In the genomic region with DNA sequence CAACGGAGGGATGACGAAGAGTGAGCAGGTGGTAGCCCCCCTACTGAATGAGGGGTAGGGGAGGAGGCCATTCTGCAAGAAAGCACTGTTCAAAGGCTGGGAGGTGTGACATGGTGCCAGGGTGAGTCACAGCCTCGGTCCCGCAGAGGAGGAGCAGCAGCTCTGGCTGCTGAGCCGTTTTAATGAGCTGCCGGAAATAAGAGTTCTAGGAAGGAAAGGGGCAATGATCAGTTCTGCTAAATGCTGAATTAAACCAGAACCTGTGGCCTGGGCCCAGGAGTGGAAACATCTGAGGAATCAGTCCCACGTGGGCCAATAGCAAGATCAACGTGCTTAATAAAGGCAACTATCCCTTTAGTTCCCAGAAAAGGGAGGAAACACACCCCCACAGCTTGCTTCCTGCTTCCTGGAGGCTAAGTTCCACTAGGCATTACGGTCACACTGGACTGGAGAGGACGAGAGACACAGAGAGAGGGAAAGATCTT, we compare ENCODE assay signal across 10 cellular contexts. TPM values are rescaled to one million over a fixed set of nuclear protein-coding genes. Genes with fewer than 3 reads are reported as not detected.
DNase-seq lines count a peak whose midpoint lies in the region; ATAC-seq and TF ChIP-seq lines count a peak whose summit lies in the region.
"Had no signal": no experiment of that assay in that cellular context is flagged by ENCODE, and none has a peak within 500 bp of the region (broad histone marks: within the 10 kb centered on the region; RNA-seq: fewer than 3 reads in every experiment).

No MANE protein-coding gene starts in this region.

- peak overlapping the region; percentile 60; the same call in 1 of the 2 replicates for H3K27ac ChIP-seq in HUES64 (ENCODE audit: low read depth, low read length)
- peak overlapping the region; percentile 83 for H3K27ac ChIP-seq in skeletal muscle tissue (ENCODE audit: low read depth, low read length)

- H3K4me3 Mint-ChIP-seq in activated T-cell treated with anti-CD3 and anti-CD28 coated beads, Interleukin-2, amount 50 U/mL, for 4 hours, result no peak overlapping the region

- TF ChIP-seq CTCF in foreskin fibroblast (IDR thresholded peaks at IDR 0.05; ENCODE audit: low read depth, low read length), result no peak

- no peaks in the 10 kb centered on the region for H3K9me3 ChIP-seq in HUES64 (ENCODE audit: insufficient read depth, low read depth, low read length)
- no peaks in the 10 kb centered on the region for H3K9me3 ChIP-seq in skeletal muscle tissue (ENCODE audit: control insufficient read depth in 3 of 3, low read length in 3 of 3)
- H3K9me3 ChIP-seq: Peyer's patch had no signal

- no peak overlapping the region; the same call in 1 of the 2 replicates for H3K9ac ChIP-seq in HUES64 (ENCODE audit: low read depth, low read length)
- no peak overlapping the region for H3K9ac ChIP-seq in skeletal muscle tissue (ENCODE audit: low read depth in 1 of 3, low read length in 3 of 3)

- peaks cover 24% of the 10 kb centered on the region for H3K4me1 Mint-ChIP-seq in activated T-cell treated with anti-CD3 and anti-CD28 coated beads, Interleukin-2, amount 50 U/mL, for 4 hours (ENCODE audit: low read depth)

- H3K9me3 Mint-ChIP-seq in activated T-cell treated with anti-CD3 and anti-CD28 coated beads, Interleukin-2, amount 50 U/mL, for 4 hours, result no peaks in the 10 kb centered on the region

- H3K4me1 ChIP-seq in HUES64 (ENCODE audit: insufficient read depth, low read length) (0 out of 2 replicates have a peak, but pooled peaks cover 9% of the 10 kb centered on the region), skeletal muscle tissue (ENCODE audit: control insufficient read depth in 3 of 3, insufficient read depth in 3 of 3, low read length in 3 of 3) (peaks cover 6 to 22% (median 16%) of the 10 kb centered on the region in 3 donors)

- no peaks in the 10 kb centered on the region for H3K27me3 Mint-ChIP-seq in activated T-cell treated with anti-CD3 and anti-CD28 coated beads, Interleukin-2, amount 50 U/mL, for 4 hours (ENCODE audit: low read depth)

- H3K36me3 ChIP-seq in HUES64 (ENCODE audit: insufficient read depth, low read length), result peaks cover 56% of the 10 kb centered on the region
- peaks cover 39 to 47% (median 46%) of the 10 kb centered on the region in 3 donors for H3K36me3 ChIP-seq in skeletal muscle tissue (ENCODE audit: control insufficient read depth in 3 of 3, insufficient read depth in 3 of 3, low read length in 3 of 3)

- ATAC-seq in activated T-cell treated with anti-CD3 and anti-CD28 coated beads, Interleukin-2, amount 50 U/mL, for 4 hours, result peak in 1 of 2 donors; percentile 44

- H3K36me3 Mint-ChIP-seq in activated T-cell treated with anti-CD3 and anti-CD28 coated beads, Interleukin-2, amount 50 U/mL, for 4 hours (ENCODE audit: insufficient read depth), result peaks cover 23% of the 10 kb centered on the region

- DNase-seq in activated T-cell treated with anti-CD3 and anti-CD28 coated beads, Interleukin-2, amount 50 U/mL, for 4 hours, result peak; percentile 40
- DNase-seq in foreskin fibroblast (peak; percentile 24 to 63), SHP77 (lab: John Stamatoyannopoulos, UW) (no peak), DMS53 (lab: John Stamatoyannopoulos, UW) (no peak), NCI-H1436 treated with DMSO at 0.1 percent for 48 hours (lab: John Stamatoyannopoulos, UW) (no peak)

- H3K27me3 ChIP-seq in HUES64 (ENCODE audit: insufficient read depth, low read length), result no peaks in the 10 kb centered on the region
- no peaks in the 10 kb centered on the region for H3K27me3 ChIP-seq in skeletal muscle tissue (ENCODE audit: control insufficient read depth in 3 of 3, insufficient read depth in 3 of 3, low read length in 3 of 3)
- H3K27me3 ChIP-seq: Peyer's patch had no signal

- WGBS in HUES64, result 66% methylated on average over 10 of the region's 10 CpGs

- H3K4me3 ChIP-seq in HUES64 (ENCODE audit: low read length) (no peak overlapping the region), foreskin fibroblast (ENCODE audit: low read depth in 1 of 2, low read length in 2 of 2) (no peak overlapping the region), skeletal muscle tissue (ENCODE audit: low read length in 3 of 3) (no peak overlapping the region)
- H3K4me3 ChIP-seq: lung, Peyer's patch had no signal

RNA-seq across cellular contexts. Expression of gene ABCD4, which starts 3.6 kb away (rescaled TPM):
- polyA plus RNA-seq in HUES64 (2013, experiment 1 of 2), result 47.6 TPM
- 46.7 TPM for polyA plus RNA-seq in HUES64 (2013, experiment 2 of 2)
- 10 to 100 TPM; 30.4 to 35.7 (median 32.0) TPM for total RNA-seq in activated T-cell treated with anti-CD3 and anti-CD28 coated beads, Interleukin-2, amount 50 U/mL, for 4 hours
- 28.7 TPM for total RNA-seq in skeletal muscle tissue

RNA-seq across cellular contexts. Expression of gene VRTN, which starts 49.2 kb away (rescaled TPM):
- 81.5 TPM for polyA plus RNA-seq in HUES64 (2013, experiment 1 of 2)
- polyA plus RNA-seq in HUES64 (2013, experiment 2 of 2), result 73.0 TPM
- total RNA-seq in activated T-cell treated with anti-CD3 and anti-CD28 coated beads, Interleukin-2, amount 50 U/mL, for 4 hours, result under 1 TPM in 1 of 3 donors, not detected in 2; 0.08 TPM
- not detected for total RNA-seq in skeletal muscle tissue
- total RNA-seq: aorta had no signal
- polyA plus RNA-seq: aorta, lung had no signal

RNA-seq across cellular contexts. Expression of gene VSX2, which starts 59.9 kb away (rescaled TPM):
- 0.05 TPM for polyA plus RNA-seq in HUES64 (2013, experiment 1 of 2)
- polyA plus RNA-seq in HUES64 (2013, experiment 2 of 2), result 0.06 TPM
- total RNA-seq in activated T-cell treated with anti-CD3 and anti-CD28 coated beads, Interleukin-2, amount 50 U/mL, for 4 hours, result not detected
- not detected for total RNA-seq in skeletal muscle tissue
- total RNA-seq: aorta, lung, Peyer's patch had no signal
- polyA plus RNA-seq: aorta, lung had no signal

Comparison
In these comparisons a context has a peak if more than half of its experiments do, and no peak if none do; other contexts are left out.
1. DNase-seq: peak in activated T-cell treated with anti-CD3 and anti-CD28 coated beads, Interleukin-2, amount 50 U/mL, for 4 hours (single experiment) and foreskin fibroblast (2 of 2); none in SHP77 (0 of 2), DMS53 (single experiment) and NCI-H1436 treated with DMSO at 0.1 percent for 48 hours (single experiment).